11 cellular contexts compared by ENCODE assay signal in the genomic region with DNA sequence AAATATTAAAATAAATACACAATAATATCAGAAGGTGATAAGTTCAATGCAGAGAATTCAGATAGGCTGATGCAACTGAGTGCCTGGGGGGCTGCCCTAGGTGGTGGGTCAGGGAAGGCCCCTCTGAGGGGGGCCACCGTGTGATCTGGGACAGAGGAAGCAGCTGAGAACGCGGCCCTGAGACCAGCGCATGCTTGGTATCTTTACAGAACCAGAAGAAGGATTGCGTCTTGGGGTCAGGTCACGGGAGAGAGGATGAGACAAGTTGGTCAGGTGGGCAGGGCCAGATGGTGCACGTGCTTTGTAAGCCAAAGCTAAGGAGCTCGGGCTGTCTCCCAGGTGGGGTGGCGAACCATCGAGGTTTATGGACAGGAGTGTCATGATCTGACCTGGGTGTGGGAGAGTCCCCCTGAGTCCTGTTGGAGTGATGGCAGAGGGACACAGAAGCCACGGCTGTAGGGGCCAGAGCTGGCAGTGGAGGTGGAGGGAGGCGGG.
DNase-seq lines count a peak whose midpoint lies in the region; ATAC-seq and TF ChIP-seq lines count a peak whose summit lies in the region.
"Had no signal": no experiment of that assay in that cellular context is flagged by ENCODE, and none has a peak within 500 bp of the region (broad histone marks: within the 10 kb centered on the region; RNA-seq: fewer than 3 reads in every experiment).

No MANE protein-coding gene starts in this region.

- peak overlapping the region in 2 of 11 experiments; percentile 15 to 21; a peak in 4 of 22 replicates for H3K9ac ChIP-seq in BLaER1 treated with 17β-estradiol and CSF1 and Interleukin-3, amounts not matched to agents 10 nM and 100 nM

- H3K4me1 ChIP-seq in BLaER1 treated with 17β-estradiol and CSF1 and Interleukin-3, amounts not matched to agents 10 nM and 100 nM: peaks cover 7 to 27% (median 17%) of the 10 kb centered on the region in 10 experiments; a peak in 16 of 20 replicates
- H3K4me1 ChIP-seq in body of pancreas: peaks cover 14% of the 10 kb centered on the region

- peaks cover 0 to 13% (median 0%) of the 10 kb centered on the region in 11 experiments; a peak in 5 of 22 replicates for H3K9me3 ChIP-seq in BLaER1 treated with 17β-estradiol and CSF1 and Interleukin-3, amounts not matched to agents 10 nM and 100 nM (replicated peaks in 1 of 11)
- H3K9me3 ChIP-seq in body of pancreas: no peaks in the 10 kb centered on the region
- H3K9me3 ChIP-seq: right atrium auricular region had no signal

- H3K36me3 Mint-ChIP-seq in HFFc6 (ENCODE audit: low read depth): peaks cover 5% of the 10 kb centered on the region; the same call in 1 of the 2 replicates
- no peaks in the 10 kb centered on the region for H3K36me3 Mint-ChIP-seq in natural killer cell
- H3K36me3 Mint-ChIP-seq: T-cell had no signal

- H3K4me2 ChIP-seq in BLaER1 treated with 17β-estradiol and CSF1 and Interleukin-3, amounts not matched to agents 10 nM and 100 nM: peak overlapping the region in 6 of 11 experiments; percentile 26 to 63 (median 55); a peak in 11 of 22 replicates

- peaks cover 0 to 12% (median 0%) of the 10 kb centered on the region in 11 experiments; a peak in 7 of 22 replicates for H3K27me3 ChIP-seq in BLaER1 treated with 17β-estradiol and CSF1 and Interleukin-3, amounts not matched to agents 10 nM and 100 nM
- no peaks in the 10 kb centered on the region for H3K27me3 ChIP-seq in body of pancreas
- H3K27me3 ChIP-seq: right atrium auricular region had no signal

- H3K9me3 Mint-ChIP-seq in HFFc6 (peaks cover 6% of the 10 kb centered on the region; the same call in 1 of the 2 replicates), natural killer cell (no peaks in the 10 kb centered on the region)
- H3K9me3 Mint-ChIP-seq in stimulated activated naive CD8-positive, alpha-beta T cell treated with anti-CD3 and anti-CD28 coated beads, Interleukin-15, amount 100 ng/mL, for 72 hours: no peaks in the 10 kb centered on the region
- H3K9me3 Mint-ChIP-seq: nephron, T-cell had no signal

- DNase-seq in HFFc6 (no peak), amniotic epithelial cell (ENCODE audit: low read depth) (peak; percentile 15), natural killer cell (no peak), body of pancreas (no peak), omental fat pad (ENCODE audit: low spot score) (no peak)
- DNase-seq in stimulated activated naive CD8-positive, alpha-beta T cell treated with anti-CD3 and anti-CD28 coated beads, Interleukin-15, amount 100 ng/mL, for 72 hours: no peak

- TF ChIP-seq POLR2A in body of pancreas (IDR thresholded peaks at IDR 0.05): no peak

- H3K4me3 Mint-ChIP-seq in HFFc6: peak overlapping the region; percentile 76; the same call in 1 of the 2 replicates
- peak overlapping the region; percentile 45 for H3K4me3 Mint-ChIP-seq in natural killer cell
- peak overlapping the region in 1 of 2 donors; percentile 16 for H3K4me3 Mint-ChIP-seq in stimulated activated naive CD8-positive, alpha-beta T cell treated with anti-CD3 and anti-CD28 coated beads, Interleukin-15, amount 100 ng/mL, for 72 hours

- H3K27ac Mint-ChIP-seq in HFFc6: no peak overlapping the region
- H3K27ac Mint-ChIP-seq in natural killer cell: no peak overlapping the region
- H3K27ac Mint-ChIP-seq in stimulated activated naive CD8-positive, alpha-beta T cell treated with anti-CD3 and anti-CD28 coated beads, Interleukin-15, amount 100 ng/mL, for 72 hours: no peak overlapping the region
- H3K27ac Mint-ChIP-seq: nephron, T-cell had no signal

- H3K4me3 ChIP-seq in BLaER1 treated with 17β-estradiol and CSF1 and Interleukin-3, amounts not matched to agents 10 nM and 100 nM: no peak overlapping the region
- H3K4me3 ChIP-seq in body of pancreas: no peak overlapping the region
- H3K4me3 ChIP-seq: right atrium auricular region had no signal

- ATAC-seq in natural killer cell (no peak), body of pancreas (no peak), GM18511 (IDR thresholded peaks at IDR 0.05; ENCODE audit: unreplicated experiment) (no peak), omental fat pad (ENCODE audit: low FRiP score) (no peak)
- ATAC-seq in stimulated activated naive CD8-positive, alpha-beta T cell treated with anti-CD3 and anti-CD28 coated beads, Interleukin-15, amount 100 ng/mL, for 72 hours: no peak

- intact Hi-C loops in natural killer cell (cut with micrococcal nuclease) (loop anchor here (2.0 kb wide), 1 partner anchor 651 kb away; no protein-coding TSS in a partner anchor), body of pancreas (cut with DNase I) (no loop called here)

- 0 out of 22 replicates have a peak, but pooled peaks cover 0 to 11% (median 0%) of the 10 kb centered on the region in 11 experiments for H4K20me1 ChIP-seq in BLaER1 treated with 17β-estradiol and CSF1 and Interleukin-3, amounts not matched to agents 10 nM and 100 nM

- peaks cover 49% of the 10 kb centered on the region for H3K4me1 Mint-ChIP-seq in HFFc6 (ENCODE audit: low read depth)
- H3K4me1 Mint-ChIP-seq in natural killer cell: peaks cover 10 to 14% of the 10 kb centered on the region in 2 donors
- H3K4me1 Mint-ChIP-seq in stimulated activated naive CD8-positive, alpha-beta T cell treated with anti-CD3 and anti-CD28 coated beads, Interleukin-15, amount 100 ng/mL, for 72 hours: peaks cover 19% of the 10 kb centered on the region

- no peak overlapping the region for H3K27ac ChIP-seq in BLaER1 treated with 17β-estradiol and CSF1 and Interleukin-3, amounts not matched to agents 10 nM and 100 nM
- H3K27ac ChIP-seq in body of pancreas: no peak overlapping the region
- H3K27ac ChIP-seq: right atrium auricular region had no signal

- 29 to 46% methylated on average over 12 of the region's 12 CpGs for WGBS in body of pancreas, 2 donors

- no peaks in the 10 kb centered on the region for H3K36me3 ChIP-seq in BLaER1 treated with 17β-estradiol and CSF1 and Interleukin-3, amounts not matched to agents 10 nM and 100 nM
- H3K36me3 ChIP-seq in body of pancreas (replicated peaks in 1 of 2; ENCODE audit: insufficient read depth in 1 of 2, low read depth in 2 of 2): no peaks in the 10 kb centered on the region
- H3K36me3 ChIP-seq: right atrium auricular region had no signal

- H3K27me3 Mint-ChIP-seq in HFFc6 (ENCODE audit: insufficient read depth): peaks cover 6% of the 10 kb centered on the region
- peaks cover 22 to 24% of the 10 kb centered on the region in 2 donors for H3K27me3 Mint-ChIP-seq in natural killer cell (ENCODE audit: low read depth in 2 of 2)
- peaks cover 83% of the 10 kb centered on the region for H3K27me3 Mint-ChIP-seq in stimulated activated naive CD8-positive, alpha-beta T cell treated with anti-CD3 and anti-CD28 coated beads, Interleukin-15, amount 100 ng/mL, for 72 hours

- TF ChIP-seq CTCF in HFFc6 (IDR thresholded peaks at IDR 0.05) (no peak), natural killer cell (IDR thresholded peaks at IDR 0.05) (no peak), body of pancreas (IDR thresholded peaks at IDR 0.05) (no peak), omental fat pad (IDR thresholded peaks at IDR 0.05) (no peak)
